12 cellular contexts compared by ENCODE assay signal in genomic region chr11:43984039-43984438, GRCh38. TPM values are rescaled to one million over a fixed set of nuclear protein-coding genes. Genes with fewer than 3 reads are reported as not detected.
DNase-seq lines count a peak whose midpoint lies in the region; ATAC-seq and TF ChIP-seq lines count a peak whose summit lies in the region.
"Had no signal": no experiment of that assay in that cellular context is flagged by ENCODE, and none has a peak within 500 bp of the region (broad histone marks: within the 10 kb centered on the region; RNA-seq: fewer than 3 reads in every experiment).

No MANE protein-coding gene starts in this region.

- H3K27ac ChIP-seq in left lung (peak overlapping the region; percentile 68 to 69), lower lobe of right lung (peak overlapping the region; percentile 58), esophagus muscularis mucosa (replicated peaks in 1 of 4) (no peak overlapping the region)
- no peak overlapping the region for H3K27ac ChIP-seq in effector memory CD4-positive, alpha-beta T cell (ENCODE audit: insufficient read depth, low read length, poor library complexity, severe bottlenecking)
- H3K27ac ChIP-seq: BLaER1, HL-60 had no signal

- 68% methylated on average over 4 of the region's 4 CpGs for WGBS in esophagus muscularis mucosa

- H3K27me3 ChIP-seq in left lung (no peaks in the 10 kb centered on the region), lower lobe of right lung (ENCODE audit: low read depth) (no peaks in the 10 kb centered on the region), esophagus muscularis mucosa (no peaks in the 10 kb centered on the region)
- no peaks in the 10 kb centered on the region for H3K27me3 ChIP-seq in effector memory CD4-positive, alpha-beta T cell (replicated peaks; ENCODE audit: control insufficient read depth, insufficient read depth, low read length, poor library complexity, severe bottlenecking)
- H3K27me3 ChIP-seq: BLaER1 had no signal

- H3K9me3 ChIP-seq in left lung (no peaks in the 10 kb centered on the region), lower lobe of right lung (no peaks in the 10 kb centered on the region), esophagus muscularis mucosa (no peaks in the 10 kb centered on the region)
- H3K9me3 ChIP-seq in effector memory CD4-positive, alpha-beta T cell (ENCODE audit: control insufficient read depth, low read length) = no peaks in the 10 kb centered on the region
- H3K9me3 ChIP-seq: BLaER1 had no signal

- intact Hi-C loops in left lung (cut with DNase I) (loop anchor here in 1 of 2 donors (10.0 kb wide), 1 partner anchor 51 kb away; no protein-coding TSS in a partner anchor), lower lobe of right lung (cut with DNase I) (no loop called here), esophagus muscularis mucosa (cut with DNase I) (no loop called here)

- H3K4me3 ChIP-seq in left lung (no peak overlapping the region), lower lobe of right lung (no peak overlapping the region), esophagus muscularis mucosa (no peak overlapping the region)
- no peak overlapping the region for H3K4me3 ChIP-seq in effector memory CD4-positive, alpha-beta T cell (ENCODE audit: insufficient read depth, low read depth, low read length, poor library complexity, severe bottlenecking)
- H3K4me3 ChIP-seq: BLaER1, GM23338 had no signal

- TF ChIP-seq CTCF in left lung (IDR thresholded peaks at IDR 0.05) (no peak), lower lobe of right lung (IDR thresholded peaks at IDR 0.05) (no peak), esophagus muscularis mucosa (IDR thresholded peaks at IDR 0.05) (no peak)

- TF ChIP-seq EP300 in esophagus muscularis mucosa (IDR thresholded peaks at IDR 0.05) = no peak

- DNase-seq in OCI-M1 (lab: John Stamatoyannopoulos, UW) (peak; percentile 14), left lung (no peak), lower lobe of right lung (no peak), DMS153 treated with DMSO at 0.1 percent for 48 hours (lab: John Stamatoyannopoulos, UW; ENCODE audit: unreplicated experiment) (no peak), esophagus muscularis mucosa (ENCODE audit: extremely low spot score) (no peak)
- no peak for DNase-seq in effector memory CD4-positive, alpha-beta T cell
- DNase-seq: AML-193; CD4-positive, CD25-positive, alpha-beta regulatory T cell; H7 had no signal

- H3K4me1 ChIP-seq in left lung (peaks cover 28 to 44% of the 10 kb centered on the region in 2 donors), lower lobe of right lung (peaks cover 81% of the 10 kb centered on the region), esophagus muscularis mucosa (peaks cover 23 to 47% (median 39%) of the 10 kb centered on the region in 4 donors)
- no peaks in the 10 kb centered on the region for H3K4me1 ChIP-seq in effector memory CD4-positive, alpha-beta T cell (ENCODE audit: control insufficient read depth, insufficient read depth, low read length, poor library complexity, severe bottlenecking)

- no peak for TF ChIP-seq POLR2A in esophagus muscularis mucosa (IDR thresholded peaks at IDR 0.05; ENCODE audit: low read depth)

- no peak for ATAC-seq in left lung
- ATAC-seq in lower lobe of right lung = no peak
- ATAC-seq: GM23338 had no signal

- no peaks in the 10 kb centered on the region for H3K36me3 ChIP-seq in left lung
- no peaks in the 10 kb centered on the region for H3K36me3 ChIP-seq in lower lobe of right lung
- H3K36me3 ChIP-seq in effector memory CD4-positive, alpha-beta T cell (ENCODE audit: control insufficient read depth, insufficient read depth, low read length) = no peaks in the 10 kb centered on the region
- no peaks in the 10 kb centered on the region for H3K36me3 ChIP-seq in esophagus muscularis mucosa
- H3K36me3 ChIP-seq: BLaER1 had no signal

RNA-seq across cellular contexts. Expression of gene C11orf96, which starts 41.6 kb away (rescaled TPM):
- total RNA-seq in left lung (10 to 100 TPM; 71.0 to 74.2 TPM), lower lobe of right lung (83.5 TPM), esophagus muscularis mucosa (100 to 1,000 TPM in 1 of 4 donors, 10 to 100 TPM in 3; 23.3 to 645 (median 96.5) TPM)

Comparison
In these comparisons a context has a peak if more than half of its experiments do, and no peak if none do; other contexts are left out.
1. H3K27ac ChIP-seq: peak in left lung (2 of 2) and lower lobe of right lung (single experiment); none in effector memory CD4-positive, alpha-beta T cell (single experiment) and esophagus muscularis mucosa (0 of 4).